ENCODE assay signal across 1 cellular context in the genomic region with DNA sequence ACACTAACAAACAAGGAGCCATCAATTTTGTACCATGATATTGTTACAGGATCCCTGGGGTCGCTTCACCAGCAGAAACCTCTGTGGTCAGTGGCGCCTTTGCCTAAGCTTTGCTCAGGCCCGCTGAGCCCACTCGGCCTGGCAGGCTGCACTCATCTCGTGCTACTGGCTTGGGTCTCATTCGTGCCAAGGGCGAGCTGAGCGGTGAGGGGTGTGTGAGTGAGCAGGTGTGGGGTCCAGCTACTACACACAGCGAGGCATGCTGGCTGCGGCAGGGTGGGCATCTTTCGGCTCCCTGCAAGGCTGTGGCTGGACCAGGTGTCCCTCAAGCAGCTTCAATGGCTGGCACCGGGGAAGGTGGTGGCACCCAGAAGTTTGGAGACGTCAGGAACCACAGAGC.
A peak's percentile ranks its signal among the peaks of the same experiment; 100 is the strongest.
TF ChIP-seq lines count a peak whose summit lies in the region.

No MANE protein-coding gene starts in this region.

TF ChIP-seq in HepG2, 621 proteins besides CTCF, POLR2A, EP300 and RAD21:
- TF ChIP-seq, protein P1, sequence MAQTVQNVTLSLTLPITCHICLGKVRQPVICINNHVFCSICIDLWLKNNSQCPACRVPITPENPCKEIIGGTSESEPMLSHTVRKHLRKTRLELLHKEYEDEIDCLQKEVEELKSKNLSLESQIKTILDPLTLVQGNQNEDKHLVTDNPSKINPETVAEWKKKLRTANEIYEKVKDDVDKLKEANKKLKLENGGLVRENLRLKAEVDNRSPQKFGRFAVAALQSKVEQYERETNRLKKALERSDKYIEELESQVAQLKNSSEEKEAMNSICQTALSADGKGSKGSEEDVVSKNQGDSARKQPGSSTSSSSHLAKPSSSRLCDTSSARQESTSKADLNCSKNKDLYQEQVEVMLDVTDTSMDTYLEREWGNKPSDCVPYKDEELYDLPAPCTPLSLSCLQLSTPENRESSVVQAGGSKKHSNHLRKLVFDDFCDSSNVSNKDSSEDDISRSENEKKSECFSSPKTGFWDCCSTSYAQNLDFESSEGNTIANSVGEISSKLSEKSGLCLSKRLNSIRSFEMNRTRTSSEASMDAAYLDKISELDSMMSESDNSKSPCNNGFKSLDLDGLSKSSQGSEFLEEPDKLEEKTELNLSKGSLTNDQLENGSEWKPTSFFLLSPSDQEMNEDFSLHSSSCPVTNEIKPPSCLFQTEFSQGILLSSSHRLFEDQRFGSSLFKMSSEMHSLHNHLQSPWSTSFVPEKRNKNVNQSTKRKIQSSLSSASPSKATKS (CRISPR knock-in tag; IDR thresholded peaks at IDR 0.05), result no peak
- peak; percentile 77 for TF ChIP-seq AGO2 (optimal IDR thresholded peaks at IDR 0.05; ENCODE audit: low read depth, low read length)
- TF ChIP-seq HNF4G (IDR thresholded peaks at IDR 0.05; ENCODE audit: borderline replicate concordance, low read depth, low read length), result no peak
- TF ChIP-seq HNF4G (CRISPR knock-in tag; IDR thresholded peaks at IDR 0.05; ENCODE audit: borderline replicate concordance, low read depth), result no peak
TF ChIP-seq in HepG2: peak in this region for 1.
